Comparison of ENCODE assay signal across 21 cellular contexts in the genomic region with DNA sequence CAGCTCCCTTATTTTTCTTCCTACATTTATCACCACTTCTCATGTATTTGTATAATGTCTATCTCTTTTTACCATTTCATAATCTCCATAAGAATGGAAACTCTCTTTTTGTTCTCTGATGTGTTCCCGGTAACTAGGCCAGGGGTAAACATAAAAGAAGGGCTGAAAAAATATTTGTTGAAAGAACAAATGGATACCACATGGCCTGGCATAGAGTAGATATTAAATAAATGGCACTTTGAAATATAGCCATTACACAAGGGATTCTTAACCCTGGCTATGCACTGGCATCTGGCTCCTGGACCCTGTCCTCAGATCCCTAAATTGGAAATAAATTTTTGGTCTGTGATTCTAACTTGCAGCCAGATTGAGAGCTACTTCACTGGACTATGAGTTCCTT.
"Had no signal": no experiment of that assay in that cellular context is flagged by ENCODE, and none has a peak within 500 bp of the region (broad histone marks: within the 10 kb centered on the region; RNA-seq: fewer than 3 reads in every experiment).

No MANE protein-coding gene starts in this region.

- H3K4me1 ChIP-seq: colonic mucosa, esophagus squamous epithelium, gastrocnemius medialis, heart right ventricle, left lung, lower lobe of right lung had no signal

- H3K4me3 ChIP-seq: colonic mucosa, esophagus squamous epithelium, gastrocnemius medialis, heart right ventricle, left lung, lower lobe of right lung had no signal

- ATAC-seq: esophagus mucosa, gastrocnemius medialis, heart right ventricle, left cardiac atrium, left lung, left ventricle myocardium superior, lower lobe of right lung had no signal

- H3K27me3 ChIP-seq: colonic mucosa, esophagus squamous epithelium, gastrocnemius medialis, heart right ventricle, left lung had no signal

- FAIRE-seq: endometrium, islet of Langerhans, keratinocyte had no signal

- H3K9me3 ChIP-seq: colonic mucosa, esophagus squamous epithelium, gastrocnemius medialis, lower lobe of right lung had no signal

- H3K27ac ChIP-seq: colonic mucosa, epithelial cell of prostate, esophagus squamous epithelium, gastrocnemius medialis, heart right ventricle, left lung, lower lobe of right lung had no signal

- DNase-seq: colonic mucosa; cortex of kidney; effector CD8-positive, alpha-beta T cell; effector memory CD8-positive, alpha-beta T cell; erythroblast; esophagus squamous epithelium; gastrocnemius medialis; glutamatergic neuron; head of caudate nucleus; heart right ventricle; hippocampal formation; left cardiac atrium; left lung; left ventricle myocardium superior; lower lobe of right lung; midbrain had no signal

- H3K36me3 ChIP-seq: colonic mucosa, esophagus squamous epithelium, gastrocnemius medialis, heart right ventricle, left lung, lower lobe of right lung had no signal
